In the genomic region with DNA sequence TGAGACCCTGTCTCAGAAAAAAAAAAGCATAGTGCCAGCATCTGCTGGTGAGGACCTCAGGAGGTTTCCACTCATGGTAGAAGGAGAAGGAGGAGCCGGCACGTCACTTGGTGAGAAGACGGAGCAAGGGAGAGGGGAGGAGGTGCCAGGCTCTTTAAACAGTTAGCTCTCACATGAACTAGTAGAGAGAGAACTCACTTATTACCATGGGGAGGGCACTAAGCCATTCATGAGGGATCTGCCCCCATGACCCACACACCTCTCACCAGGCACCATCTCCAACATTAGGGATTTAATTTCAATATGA, we compare ENCODE assay signal across 14 cellular contexts.
DNase-seq lines count a peak whose midpoint lies in the region; ATAC-seq and TF ChIP-seq lines count a peak whose summit lies in the region.
"Had no signal": no experiment of that assay in that cellular context is flagged by ENCODE, and none has a peak within 500 bp of the region (broad histone marks: within the 10 kb centered on the region; RNA-seq: fewer than 3 reads in every experiment).

No MANE protein-coding gene starts in this region.

- intact Hi-C loops in cardiac septum (cut with DNase I) = no loop called here

- no peak for TF ChIP-seq POLR2A in erythroblast (IDR thresholded peaks at IDR 0.05; ENCODE audit: low read length)

- no peak for DNase-seq in activated naive CD8-positive, alpha-beta T cell treated with anti-CD3 and anti-CD28 coated beads for 36 hours
- DNase-seq in activated naive CD8-positive, alpha-beta T cell treated with anti-CD3 and anti-CD28 coated beads, Interleukin-2, amount 50 U/mL, for 24 hours = no peak
- no peak for DNase-seq in activated effector memory CD4-positive, alpha-beta T cell treated with anti-CD3 and anti-CD28 coated beads, Interleukin-2, amount 50 U/mL, for 16 hours
- DNase-seq in NCI-H1105 (lab: John Stamatoyannopoulos, UW) (no peak), cardiac septum (ENCODE audit: low spot score) (no peak), erythroblast (lab: John Stamatoyannopoulos, UW) (no peak)
- DNase-seq: activated CD4-positive, alpha-beta T cell treated with anti-CD3 and anti-CD28 coated beads, Interleukin-2, amount 50 U/mL, for 4 hours; midbrain; OCI-M1 had no signal

- H3K27ac Mint-ChIP-seq in activated naive CD8-positive, alpha-beta T cell treated with anti-CD3 and anti-CD28 coated beads for 36 hours = peak overlapping the region; percentile 73
- H3K27ac Mint-ChIP-seq in activated naive CD8-positive, alpha-beta T cell treated with anti-CD3 and anti-CD28 coated beads, Interleukin-2, amount 50 U/mL, for 24 hours = no peak overlapping the region
- H3K27ac Mint-ChIP-seq: activated naive CD4-positive, alpha-beta T cell treated with anti-CD3 and anti-CD28 coated beads, Interleukin-2, amount 50 U/mL, for 24 hours; T-helper 1 cell treated with Interleukin-12 subunit alpha and Interleukin-12 subunit beta and Interleukin-4 antibody, amounts not matched to agents 30 μg/mL and 1 μg/mL, for 36 hours had no signal

- H3K4me3 Mint-ChIP-seq in activated naive CD8-positive, alpha-beta T cell treated with anti-CD3 and anti-CD28 coated beads for 36 hours = no peak overlapping the region
- no peak overlapping the region for H3K4me3 Mint-ChIP-seq in activated naive CD8-positive, alpha-beta T cell treated with anti-CD3 and anti-CD28 coated beads, Interleukin-2, amount 50 U/mL, for 24 hours
- H3K4me3 Mint-ChIP-seq: activated naive CD4-positive, alpha-beta T cell treated with anti-CD3 and anti-CD28 coated beads, Interleukin-2, amount 50 U/mL, for 24 hours; T-helper 1 cell treated with Interleukin-12 subunit alpha and Interleukin-12 subunit beta and Interleukin-4 antibody, amounts not matched to agents 30 μg/mL and 1 μg/mL, for 36 hours had no signal

- H3K36me3 Mint-ChIP-seq in activated naive CD8-positive, alpha-beta T cell treated with anti-CD3 and anti-CD28 coated beads for 36 hours = peaks cover 9% of the 10 kb centered on the region
- H3K36me3 Mint-ChIP-seq in activated naive CD8-positive, alpha-beta T cell treated with anti-CD3 and anti-CD28 coated beads, Interleukin-2, amount 50 U/mL, for 24 hours (ENCODE audit: low read depth) = peaks cover 8% of the 10 kb centered on the region

- ATAC-seq in activated naive CD8-positive, alpha-beta T cell treated with anti-CD3 and anti-CD28 coated beads, Interleukin-2, amount 50 U/mL, for 24 hours = no peak
- ATAC-seq in GM21737 (IDR thresholded peaks at IDR 0.05; ENCODE audit: unreplicated experiment) (peak; percentile 17), HG03135 (IDR thresholded peaks at IDR 0.05; ENCODE audit: unreplicated experiment) (peak; percentile 39)
- ATAC-seq: A549 had no signal

- no peaks in the 10 kb centered on the region for H3K9me3 Mint-ChIP-seq in activated naive CD8-positive, alpha-beta T cell treated with anti-CD3 and anti-CD28 coated beads for 36 hours
- peaks cover 4% of the 10 kb centered on the region for H3K9me3 Mint-ChIP-seq in activated naive CD8-positive, alpha-beta T cell treated with anti-CD3 and anti-CD28 coated beads, Interleukin-2, amount 50 U/mL, for 24 hours
- H3K9me3 Mint-ChIP-seq: activated naive CD4-positive, alpha-beta T cell treated with anti-CD3 and anti-CD28 coated beads, Interleukin-2, amount 50 U/mL, for 24 hours had no signal

- H3K4me1 Mint-ChIP-seq in activated naive CD8-positive, alpha-beta T cell treated with anti-CD3 and anti-CD28 coated beads for 36 hours = peaks cover 2% of the 10 kb centered on the region
- no peaks in the 10 kb centered on the region for H3K4me1 Mint-ChIP-seq in activated naive CD8-positive, alpha-beta T cell treated with anti-CD3 and anti-CD28 coated beads, Interleukin-2, amount 50 U/mL, for 24 hours
- H3K4me1 Mint-ChIP-seq: activated naive CD4-positive, alpha-beta T cell treated with anti-CD3 and anti-CD28 coated beads, Interleukin-2, amount 50 U/mL, for 24 hours had no signal

- no peaks in the 10 kb centered on the region for H3K27me3 Mint-ChIP-seq in activated naive CD8-positive, alpha-beta T cell treated with anti-CD3 and anti-CD28 coated beads for 36 hours
- H3K27me3 Mint-ChIP-seq in activated naive CD8-positive, alpha-beta T cell treated with anti-CD3 and anti-CD28 coated beads, Interleukin-2, amount 50 U/mL, for 24 hours = no peaks in the 10 kb centered on the region
- H3K27me3 Mint-ChIP-seq: activated naive CD4-positive, alpha-beta T cell treated with anti-CD3 and anti-CD28 coated beads, Interleukin-2, amount 50 U/mL, for 24 hours had no signal
